8 cellular contexts compared by ENCODE assay signal in genomic region chr1:50422946-50423669, GRCh38. TPM values are rescaled to one million over a fixed set of nuclear protein-coding genes. Genes with fewer than 3 reads are reported as not detected.
DNase-seq lines count a peak whose midpoint lies in the region; ATAC-seq and TF ChIP-seq lines count a peak whose summit lies in the region.

Gene DMRTA2 (minus strand): TSS chr1:50423443. CDS start chr1:50421536, 1,907 bp downstream.

- H3K27me3 Mint-ChIP-seq in Caco-2 (ENCODE audit: insufficient read depth, unreplicated experiment) (peaks cover 21% of the 10 kb centered on the region), glutamatergic neuron (ENCODE audit: unreplicated experiment) (peaks cover 51% of the 10 kb centered on the region)

- intact Hi-C loops in Caco-2 (cut with micrococcal nuclease; ENCODE audit: unreplicated experiment): loop anchor here (2.0 to 10.0 kb wide), 2 partner anchors 54 to 122 kb away; no protein-coding TSS in a partner anchor
- intact Hi-C loops in psoas muscle (cut with DNase I): no loop called here

- peak within 1 kb of the TSS; percentile 91 for H3K27ac Mint-ChIP-seq in Caco-2 (ENCODE audit: unreplicated experiment)
- H3K27ac Mint-ChIP-seq in glutamatergic neuron (ENCODE audit: unreplicated experiment): peak within 1 kb of the TSS; percentile 14

- no peaks in the 10 kb centered on the region for H3K9me3 ChIP-seq in Caco-2
- no peaks in the 10 kb centered on the region for H3K9me3 ChIP-seq in psoas muscle

- BruUV-seq in Caco-2 (replicated peaks; lab: Mats Ljungman, UMichigan): no TSS peak

- H3K36me3 ChIP-seq in Caco-2 (ENCODE audit: control insufficient read depth, insufficient read depth, low read length): no peaks in the 10 kb centered on the region
- H3K36me3 ChIP-seq in psoas muscle (ENCODE audit: insufficient read depth in 1 of 2, low read depth in 1 of 2): no peaks in the 10 kb centered on the region

- H3K4me1 Mint-ChIP-seq in Caco-2 (ENCODE audit: low read depth, unreplicated experiment): peaks cover 6% of the 10 kb centered on the region
- peaks cover 20% of the 10 kb centered on the region for H3K4me1 Mint-ChIP-seq in glutamatergic neuron (ENCODE audit: low read depth, unreplicated experiment)

- no peaks in the 10 kb centered on the region for H3K4me1 ChIP-seq in Caco-2
- peaks cover 15% of the 10 kb centered on the region for H3K4me1 ChIP-seq in psoas muscle

- H3K4me3 ChIP-seq in Caco-2 (ENCODE audit: low read depth, low read length) (peak within 1 kb of the TSS; percentile 53), HL-60 (replicated peaks; ENCODE audit: insufficient read depth, low read length) (peak within 1 kb of the TSS; percentile 24), psoas muscle (peak within 1 kb of the TSS; percentile 55)

- TF ChIP-seq CTCF in Caco-2 (IDR thresholded peaks at IDR 0.05; ENCODE audit: insufficient read depth in 1 of 2, low read depth in 1 of 2, low read length in 1 of 2, severe bottlenecking in 1 of 2, unreplicated experiment in 1 of 2) (no peak), HL-60 (IDR thresholded peaks at IDR 0.05; ENCODE audit: insufficient read depth, low read length) (no peak), glutamatergic neuron (IDR thresholded peaks at IDR 0.05; ENCODE audit: partially characterized antibody, unreplicated experiment) (no peak), psoas muscle (IDR thresholded peaks at IDR 0.05) (no peak), RWPE1 (conservative IDR thresholded peaks at IDR 0.05; ENCODE audit: low read depth) (no peak)

- H3K27me3 ChIP-seq in Caco-2 (replicated peaks; ENCODE audit: control insufficient read depth, insufficient read depth, low read length) (peaks cover 3% of the 10 kb centered on the region; the same call in 1 of the 2 replicates), HL-60 (ENCODE audit: insufficient read depth, poor library complexity, severe bottlenecking) (peaks cover 89% of the 10 kb centered on the region), psoas muscle (ENCODE audit: insufficient read depth in 3 of 3, low read length in 2 of 3) (peaks cover 5 to 100% (median 79%) of the 10 kb centered on the region in 3 donors)

- DNase-seq in Caco-2: peak; percentile 71 to 74
- no peak for DNase-seq in HL-60 (ENCODE audit: low read depth in 1 of 2, low spot score in 1 of 2)
- DNase-seq in glutamatergic neuron: peak; percentile 68
- DNase-seq in psoas muscle: no peak
- DNase-seq in NCI-H1694 treated with DMSO at 0.1 percent for 48 hours (lab: John Stamatoyannopoulos, UW): no peak
- no peak for DNase-seq in amniotic stem cell (lab: John Stamatoyannopoulos, UW)
- no peak for DNase-seq in RWPE1 (ENCODE audit: low spot score)

- H3K9me3 Mint-ChIP-seq in Caco-2 (ENCODE audit: unreplicated experiment): no peaks in the 10 kb centered on the region
- H3K9me3 Mint-ChIP-seq in glutamatergic neuron (ENCODE audit: unreplicated experiment): peaks cover 17% of the 10 kb centered on the region

- ATAC-seq in SK-N-SH treated with all-trans-retinoic acid at 6 μM for 48 hours (peak; percentile 59), psoas muscle (peak in 3 of 4 donors; percentile 33 to 67 (median 45))

- CTCF ChIA-PET in Caco-2 (lab: Charles Lee): no interaction called here
- CTCF ChIA-PET in RWPE1 (lab: Yijun Ruan, JAX): no interaction called here

- H3K27ac ChIP-seq in HL-60 (replicated peaks) (no peak within 1 kb of the TSS), psoas muscle (no peak within 1 kb of the TSS), RWPE1 (no peak within 1 kb of the TSS)

- 1 to 2% (median 1%) methylated on average over 60 to 61 of the region's 61 CpGs for WGBS in psoas muscle, 3 donors

- H3K4me3 Mint-ChIP-seq in Caco-2 (ENCODE audit: unreplicated experiment): peak within 1 kb of the TSS; percentile 72
- H3K4me3 Mint-ChIP-seq in glutamatergic neuron (ENCODE audit: unreplicated experiment): peak within 1 kb of the TSS; percentile 88

- POLR2A ChIA-PET in Caco-2 (lab: Charles Lee) (no interaction called here), RWPE1 (lab: Yijun Ruan, JAX; ENCODE audit: low non-redundant PET) (no interaction called here)

- H3K36me3 Mint-ChIP-seq in Caco-2 (ENCODE audit: insufficient read depth, unreplicated experiment): peaks cover 22% of the 10 kb centered on the region
- peaks cover 7% of the 10 kb centered on the region for H3K36me3 Mint-ChIP-seq in glutamatergic neuron (ENCODE audit: unreplicated experiment)

TF ChIP-seq in SK-N-SH treated with all-trans-retinoic acid at 6 μM for 48 hours, 23 proteins besides CTCF, POLR2A, EP300 and RAD21:
- TF ChIP-seq ZC3H10 (CRISPR knock-in tag; IDR thresholded peaks at IDR 0.05) (no peak), PPARA (CRISPR knock-in tag; IDR thresholded peaks at IDR 0.05; ENCODE audit: borderline replicate concordance) (no peak), CSRNP3 (CRISPR knock-in tag; IDR thresholded peaks at IDR 0.05) (no peak), ISL1 (CRISPR knock-in tag; IDR thresholded peaks at IDR 0.05) (no peak), CSDC2 (CRISPR knock-in tag; IDR thresholded peaks at IDR 0.05) (no peak), ESRRG (CRISPR knock-in tag; IDR thresholded peaks at IDR 0.05) (no peak), TOX (CRISPR knock-in tag; IDR thresholded peaks at IDR 0.05; ENCODE audit: borderline replicate concordance) (no peak), BACH2 (CRISPR knock-in tag; IDR thresholded peaks at IDR 0.05; ENCODE audit: borderline replicate concordance) (no peak), PATZ1 (CRISPR knock-in tag; IDR thresholded peaks at IDR 0.05; ENCODE audit: borderline replicate concordance) (no peak), RARB (CRISPR knock-in tag; IDR thresholded peaks at IDR 0.05) (no peak), ZFP3 (CRISPR knock-in tag; IDR thresholded peaks at IDR 0.05) (no peak)

RNA-seq across cellular contexts. Expression of gene DMRTA2, which starts in this region (rescaled TPM):
- total RNA-seq in Caco-2 (2022) (3.1 and 3.4 TPM in 2 replicates), glutamatergic neuron (ENCODE audit: unreplicated experiment) (0.42 TPM), psoas muscle (not detected)
- under 1 TPM in 1 of 3 donors, not detected in 2; 0.01 TPM for polyA plus RNA-seq in psoas muscle

Comparison
In these comparisons a context has a peak if more than half of its experiments do, and no peak if none do; other contexts are left out.
1. Peak in DNase-seq in glutamatergic neuron; RNA of the gene not detected or under 1 TPM.
2. Peak in ATAC-seq and H3K4me3 ChIP-seq in psoas muscle; RNA of the gene not detected or under 1 TPM.
3. DNase-seq: peak in Caco-2 (2 of 2); none in HL-60 (0 of 2), psoas muscle (0 of 2), NCI-H1694 treated with DMSO at 0.1 percent for 48 hours (single experiment), amniotic stem cell (single experiment) and RWPE1 (single experiment).
4. Peak in every context shown above with its lines, with median percentiles within 50 percentile points of each other: H3K4me3 ChIP-seq.